ENCODE assay signal across 16 cellular contexts in the genomic region with DNA sequence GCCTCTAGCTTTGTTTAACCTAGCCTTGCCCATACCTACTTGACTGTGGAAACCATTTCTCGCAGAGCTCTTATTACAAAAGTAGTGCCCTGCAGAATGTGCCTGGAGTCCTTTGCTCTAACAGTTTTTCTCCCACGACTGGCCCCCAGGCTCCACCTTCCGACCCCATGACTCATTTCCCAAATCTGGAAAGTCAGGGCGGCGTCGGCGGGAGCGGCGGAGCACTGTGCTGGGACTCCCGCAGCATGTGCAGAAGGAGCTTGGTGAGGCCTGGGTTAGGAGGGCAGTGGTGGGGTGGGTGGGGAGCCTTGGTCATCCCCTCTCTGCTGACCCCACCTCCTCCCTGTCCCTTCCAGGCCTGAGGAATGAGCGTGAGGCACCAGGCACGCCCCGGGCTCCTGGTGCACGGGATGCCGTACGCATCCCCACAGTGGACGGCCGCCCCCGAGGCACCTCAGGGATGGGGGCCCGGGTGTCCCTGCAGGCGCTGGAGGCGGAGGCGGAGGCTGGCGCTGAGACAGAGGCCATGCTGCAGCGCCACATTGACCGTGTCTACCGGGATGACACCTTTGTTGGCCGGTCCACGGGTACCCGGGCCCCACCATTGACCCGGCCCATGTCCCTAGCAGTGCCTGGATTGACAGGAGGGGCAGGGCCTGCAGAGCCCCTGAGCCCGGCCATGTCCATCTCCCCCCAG.
DNase-seq lines count a peak whose midpoint lies in the region; ATAC-seq and TF ChIP-seq lines count a peak whose summit lies in the region.
"Had no signal": no experiment of that assay in that cellular context is flagged by ENCODE, and none has a peak within 500 bp of the region (broad histone marks: within the 10 kb centered on the region; RNA-seq: fewer than 3 reads in every experiment).

No MANE protein-coding gene starts in this region.

- H3K36me3 ChIP-seq in ACC112 (ENCODE audit: insufficient read depth, low read length) (no peaks in the 10 kb centered on the region), HEK293 (ENCODE audit: control insufficient read depth in 2 of 2, insufficient read depth in 1 of 2, low read length in 2 of 2) (peaks cover 0 to 58% of the 10 kb centered on the region in 2 experiments; a peak in 1 of 3 replicates)

- no peaks in the 10 kb centered on the region for H3K79me2 ChIP-seq in ACC112 (ENCODE audit: control insufficient read depth, insufficient read depth, low read length, unreplicated experiment)

- H3K4me3 ChIP-seq in ACC112 (ENCODE audit: low read depth, low read length), result no peak overlapping the region
- no peak overlapping the region for H3K4me3 ChIP-seq in HEK293 (ENCODE audit: low read depth, low read length)
- H3K4me3 ChIP-seq: mucosa of descending colon had no signal

- H3K4me1 ChIP-seq in ACC112 (ENCODE audit: control insufficient read depth, insufficient read depth, low read length, unreplicated experiment) (peaks cover 22% of the 10 kb centered on the region), HEK293 (ENCODE audit: control insufficient read depth, insufficient read depth, low read length) (peaks cover 8% of the 10 kb centered on the region; the same call in 1 of the 2 replicates)

- POLR2A ChIA-PET in HEK293 (lab: Yijun Ruan, JAX), result interaction anchor here (0.6 to 1.2 kb wide), 4 partner anchors 11 to 1625 kb away, joined by 3 to 12 read pairs (median 5); no protein-coding TSS in a partner anchor

- peak overlapping the region; percentile 49 for H3K27ac ChIP-seq in ACC112 (ENCODE audit: low read depth, low read length)
- no peak overlapping the region for H3K27ac ChIP-seq in HEK293 (ENCODE audit: extremely low read depth, low read depth, low read length)
- H3K27ac ChIP-seq: brain microvascular endothelial cell had no signal

- no peaks in the 10 kb centered on the region for H3K9me3 ChIP-seq in HEK293 (ENCODE audit: control insufficient read depth, insufficient read depth, low read depth, low read length)
- H3K9me3 ChIP-seq: mucosa of descending colon had no signal

- no peak for ATAC-seq in HG02973 (IDR thresholded peaks at IDR 0.05; ENCODE audit: unreplicated experiment)
- ATAC-seq: mucosa of descending colon had no signal

- no peaks in the 10 kb centered on the region for H3K27me3 ChIP-seq in ACC112 (ENCODE audit: insufficient read depth, low read length)
- H3K27me3 ChIP-seq: brain microvascular endothelial cell had no signal

- H2AFZ ChIP-seq in ACC112 (ENCODE audit: low read length, unreplicated experiment), result no peak overlapping the region

- no peak for TF ChIP-seq CTCF in HEK293 (tag by site-specific recombination; IDR thresholded peaks at IDR 0.05)

- DNase-seq in amniotic epithelial cell (ENCODE audit: low read depth), result peak; percentile 45
- peak; percentile 93 for DNase-seq in islet precursor cell
- DNase-seq in foreskin melanocyte, result no peak
- DNase-seq in superior temporal gyrus (ENCODE audit: extremely low spot score), result no peak
- no peak for DNase-seq in middle frontal gyrus (ENCODE audit: extremely low spot score, low spot score)
- DNase-seq: activated CD4-positive, CD25-positive, alpha-beta regulatory T cell treated with anti-CD3 and anti-CD28 coated beads, Interleukin-2, amount 50 U/mL, for 72 hours; activated T-cell treated with anti-CD3 and anti-CD28 coated beads, Interleukin-2, amount 50 U/mL, for 1 hour; AML-193; brain microvascular endothelial cell; NCI-H1436 treated with DMSO at 0.1 percent for 48 hours; stimulated activated CD4-positive, alpha-beta T cell treated with anti-CD3 and anti-CD28 coated beads, Interleukin-2, amount 100 ng/mL, for 24 hours; stimulated activated naive CD4-positive, alpha-beta T cell had no signal

- CTCF ChIA-PET in HEK293 (lab: Yijun Ruan, JAX), result interaction anchor here (0.7 to 10.8 kb wide), 5 partner anchors 11 to 206 kb away, joined by 3 to 253 read pairs (median 3); no protein-coding TSS in a partner anchor

TF ChIP-seq in HEK293, 187 proteins besides CTCF, POLR2A, EP300 and RAD21:
- TF ChIP-seq ZNF549 (tag by site-specific recombination; IDR thresholded peaks at IDR 0.05) (no peak), ZNF302 (tag by site-specific recombination; IDR thresholded peaks at IDR 0.05; ENCODE audit: low read depth) (no peak), ZNF311 (tag by site-specific recombination; IDR thresholded peaks at IDR 0.05; ENCODE audit: borderline replicate concordance) (no peak), ZNF544 (tag by site-specific recombination; IDR thresholded peaks at IDR 0.05) (no peak), ZNF555 (tag by site-specific recombination; conservative IDR thresholded peaks at IDR 0.05) (no peak), ZNF621 (tag by site-specific recombination; IDR thresholded peaks at IDR 0.05) (no peak), ZNF514 (tag by site-specific recombination; IDR thresholded peaks at IDR 0.05) (no peak), ZBTB17 (tag by site-specific recombination; IDR thresholded peaks at IDR 0.05) (no peak), ZNF239 (tag by site-specific recombination; IDR thresholded peaks at IDR 0.05) (no peak), ZNF423 (tag by site-specific recombination; IDR thresholded peaks at IDR 0.05) (no peak), EGR2 (tag by site-specific recombination; IDR thresholded peaks at IDR 0.05; ENCODE audit: low read depth) (peak; percentile 41; the same call in 1 of the 2 replicates), KLF1 (tag by site-specific recombination; IDR thresholded peaks at IDR 0.05) (peak; percentile 40; the same call in 1 of the 2 replicates), SP7 (tag by site-specific recombination; IDR thresholded peaks at IDR 0.05) (peak; percentile 60; the same call in 1 of the 2 replicates), ZFP69B (tag by site-specific recombination; IDR thresholded peaks at IDR 0.05) (no peak), ZNF140 (tag by site-specific recombination; IDR thresholded peaks at IDR 0.05) (no peak), ZNF350 (tag by site-specific recombination; IDR thresholded peaks at IDR 0.05) (no peak), ZFHX2 (tag by site-specific recombination; conservative IDR thresholded peaks at IDR 0.05) (peak; percentile 72), ZNF558 (tag by site-specific recombination; IDR thresholded peaks at IDR 0.05) (no peak), ZNF600 (tag by site-specific recombination; IDR thresholded peaks at IDR 0.05) (peak; percentile 62), ZNF391 (tag by site-specific recombination; IDR thresholded peaks at IDR 0.05; ENCODE audit: borderline replicate concordance, low read depth) (no peak), ZFP3 (tag by site-specific recombination; IDR thresholded peaks at IDR 0.05; ENCODE audit: low read depth) (no peak), HOXC10 (CRISPR knock-in tag; IDR thresholded peaks at IDR 0.05) (no peak), ZNF266 (tag by site-specific recombination; IDR thresholded peaks at IDR 0.05; ENCODE audit: low read depth) (no peak), WT1 (tag by site-specific recombination; IDR thresholded peaks at IDR 0.05) (peak; percentile 58)
- TF ChIP-seq, protein P1, sequence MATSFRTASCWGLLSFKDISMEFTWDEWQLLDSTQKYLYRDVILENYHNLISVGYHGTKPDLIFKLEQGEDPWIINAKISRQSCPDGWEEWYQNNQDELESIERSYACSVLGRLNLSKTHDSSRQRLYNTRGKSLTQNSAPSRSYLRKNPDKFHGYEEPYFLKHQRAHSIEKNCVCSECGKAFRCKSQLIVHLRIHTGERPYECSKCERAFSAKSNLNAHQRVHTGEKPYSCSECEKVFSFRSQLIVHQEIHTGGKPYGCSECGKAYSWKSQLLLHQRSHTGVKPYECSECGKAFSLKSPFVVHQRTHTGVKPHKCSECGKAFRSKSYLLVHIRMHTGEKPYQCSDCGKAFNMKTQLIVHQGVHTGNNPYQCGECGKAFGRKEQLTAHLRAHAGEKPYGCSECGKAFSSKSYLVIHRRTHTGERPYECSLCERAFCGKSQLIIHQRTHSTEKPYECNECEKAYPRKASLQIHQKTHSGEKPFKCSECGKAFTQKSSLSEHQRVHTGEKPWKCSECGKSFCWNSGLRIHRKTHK (tag by site-specific recombination; IDR thresholded peaks at IDR 0.05), result no peak
- TF ChIP-seq, protein P2, sequence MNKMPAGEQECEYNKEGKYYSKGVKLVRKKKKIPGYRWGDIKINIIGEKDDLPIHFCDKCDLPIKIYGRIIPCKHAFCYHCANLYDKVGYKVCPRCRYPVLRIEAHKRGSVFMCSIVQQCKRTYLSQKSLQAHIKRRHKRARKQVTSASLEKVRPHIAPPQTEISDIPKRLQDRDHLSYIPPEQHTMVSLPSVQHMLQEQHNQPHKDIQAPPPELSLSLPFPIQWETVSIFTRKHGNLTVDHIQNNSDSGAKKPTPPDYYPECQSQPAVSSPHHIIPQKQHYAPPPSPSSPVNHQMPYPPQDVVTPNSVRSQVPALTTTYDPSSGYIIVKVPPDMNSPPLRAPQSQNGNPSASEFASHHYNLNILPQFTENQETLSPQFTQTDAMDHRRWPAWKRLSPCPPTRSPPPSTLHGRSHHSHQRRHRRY (tag by site-specific recombination; IDR thresholded peaks at IDR 0.05), result no peak

Comparison
In these comparisons a context has a peak if more than half of its experiments do, and no peak if none do; other contexts are left out.
1. DNase-seq: peak in amniotic epithelial cell (single experiment) and islet precursor cell (single experiment); none in foreskin melanocyte (single experiment), superior temporal gyrus (single experiment) and middle frontal gyrus (single experiment).